ENCODE assay signal across 7 cellular contexts in genomic region chr14:64971890-64972785, GRCh38. TPM values are rescaled to one million over a fixed set of nuclear protein-coding genes. Genes with fewer than 3 reads are reported as not detected.
DNase-seq lines count a peak whose midpoint lies in the region; ATAC-seq and TF ChIP-seq lines count a peak whose summit lies in the region.

Gene RAB15 (minus strand): TSS chr14:64972336. CDS start chr14:64972076, 260 bp downstream.

- DNase-seq in GM13977 (ENCODE audit: low spot score) = peak; percentile 79
- DNase-seq in activated CD4-positive, alpha-beta T cell treated with anti-CD3 and anti-CD28 coated beads for 48 hours = peak; percentile 40
- DNase-seq in ecto neural progenitor cell (ENCODE audit: low spot score) = peak; percentile 72
- peak; percentile 28 to 46 for DNase-seq in lung microvascular endothelial cell (ENCODE audit: low read depth in 2 of 2)
- peak; percentile 17 to 66 for DNase-seq in stimulated activated effector memory CD8-positive, alpha-beta T cell treated with anti-CD3 and anti-CD28 coated beads, Interleukin-12 subunit alpha, Interleukin-12 subunit beta, amount 100 ng/mL, for 72 hours (ENCODE audit: low spot score in 2 of 2)
- DNase-seq in DMS114 treated with DMSO at 0.1 percent for 48 hours (lab: John Stamatoyannopoulos, UW; ENCODE audit: unreplicated experiment) = no peak

- H3K4me3 Mint-ChIP-seq in stimulated activated effector memory CD8-positive, alpha-beta T cell treated with anti-CD3 and anti-CD28 coated beads, Interleukin-12 subunit alpha, Interleukin-12 subunit beta, amount 100 ng/mL, for 72 hours = peak within 1 kb of the TSS; percentile 77

- no peaks in the 10 kb centered on the region for H3K9me3 Mint-ChIP-seq in stimulated activated effector memory CD8-positive, alpha-beta T cell treated with anti-CD3 and anti-CD28 coated beads, Interleukin-12 subunit alpha, Interleukin-12 subunit beta, amount 100 ng/mL, for 72 hours

- TF ChIP-seq CTCF in GM13977 (IDR thresholded peaks at IDR 0.05; ENCODE audit: extremely low read depth, insufficient read depth, missing control alignments) = no peak

- in situ Hi-C loops in GM13977 (cut with MboI; ENCODE audit: low pct_unique_long_range_greater_than_20kb, low sequenced_read_pairs, unreplicated experiment) = no loop called here

- no peak for TF ChIP-seq EP300 in Ishikawa (IDR thresholded peaks at IDR 0.05; ENCODE audit: borderline replicate concordance)

- H3K27ac Mint-ChIP-seq in stimulated activated effector memory CD8-positive, alpha-beta T cell treated with anti-CD3 and anti-CD28 coated beads, Interleukin-12 subunit alpha, Interleukin-12 subunit beta, amount 100 ng/mL, for 72 hours = peak within 1 kb of the TSS; percentile 82

- TF ChIP-seq RAD21 in Ishikawa (IDR thresholded peaks at IDR 0.05; ENCODE audit: low read depth) = no peak

- no peaks in the 10 kb centered on the region for H3K4me1 Mint-ChIP-seq in stimulated activated effector memory CD8-positive, alpha-beta T cell treated with anti-CD3 and anti-CD28 coated beads, Interleukin-12 subunit alpha, Interleukin-12 subunit beta, amount 100 ng/mL, for 72 hours

- peak; percentile 79 for ATAC-seq in stimulated activated effector memory CD8-positive, alpha-beta T cell treated with anti-CD3 and anti-CD28 coated beads, Interleukin-12 subunit alpha, Interleukin-12 subunit beta, amount 100 ng/mL, for 72 hours

- peaks cover 4% of the 10 kb centered on the region for H3K36me3 Mint-ChIP-seq in stimulated activated effector memory CD8-positive, alpha-beta T cell treated with anti-CD3 and anti-CD28 coated beads, Interleukin-12 subunit alpha, Interleukin-12 subunit beta, amount 100 ng/mL, for 72 hours

TF ChIP-seq in Ishikawa, 13 proteins besides CTCF, POLR2A, EP300 and RAD21:
- TF ChIP-seq ZBTB7A (IDR thresholded peaks at IDR 0.05; ENCODE audit: low read depth) (peak; percentile 33; the same call in 1 of the 2 replicates), CEBPB (IDR thresholded peaks at IDR 0.05) (no peak)

RNA-seq across cellular contexts. Expression of gene RAB15, which starts in this region (rescaled TPM):
- 4.6 and 6.5 TPM in 2 replicates for total RNA-seq in lung microvascular endothelial cell
